In the genomic region with DNA sequence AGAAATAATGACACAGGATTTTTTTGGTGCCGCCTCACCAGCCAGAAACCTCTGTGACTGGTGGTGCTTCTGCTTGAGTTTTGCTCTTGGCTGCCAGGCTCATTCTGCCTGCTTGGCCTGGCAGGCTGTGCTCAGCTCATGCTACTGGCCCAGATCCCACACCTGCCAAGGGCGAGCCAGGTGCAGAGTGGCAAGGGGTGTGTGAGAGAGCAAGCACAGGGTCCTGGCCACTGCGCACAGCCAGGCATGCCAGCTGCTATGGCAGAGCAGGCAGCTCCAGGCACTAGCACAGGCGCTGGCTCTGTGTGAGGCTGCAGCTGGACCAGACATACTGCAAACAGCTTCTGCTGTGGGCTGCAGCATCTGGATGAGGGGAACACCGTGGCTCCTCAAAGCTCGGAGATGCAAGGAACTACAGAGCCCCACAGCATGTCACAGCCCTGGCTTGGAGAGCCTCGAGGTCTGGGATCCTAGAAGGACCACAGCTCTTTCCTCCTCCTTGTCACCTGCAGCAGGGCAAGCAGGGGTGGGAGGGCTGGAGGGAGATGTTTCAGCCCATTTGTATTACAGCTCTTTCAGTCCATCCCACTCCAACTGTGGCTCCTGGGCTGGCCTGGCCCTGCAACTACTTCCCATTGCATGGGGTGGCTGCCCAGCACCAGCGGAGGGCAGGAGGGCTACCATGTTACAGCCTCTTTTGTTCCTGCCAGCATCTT, we compare ENCODE assay signal across 18 cellular contexts.
A peak's percentile ranks its signal among the peaks of the same experiment; 100 is the strongest.
DNase-seq lines count a peak whose midpoint lies in the region; ATAC-seq and TF ChIP-seq lines count a peak whose summit lies in the region.
"Had no signal": no experiment of that assay in that cellular context is flagged by ENCODE, and none has a peak within 500 bp of the region (broad histone marks: within the 10 kb centered on the region; RNA-seq: fewer than 3 reads in every experiment).

No MANE protein-coding gene starts in this region.

- no peak for DNase-seq in stimulated activated naive CD8-positive, alpha-beta T cell treated with anti-CD3 and anti-CD28 coated beads, Interleukin-15, amount 100 ng/mL, for 72 hours
- no peak for DNase-seq in stimulated activated naive CD8-positive, alpha-beta T cell treated with anti-CD3 and anti-CD28 coated beads, Interleukin-15, Interleukin-2, amounts not matched to agents 100 U/mL and 50 U/mL, for 24 hours
- DNase-seq in SHP77 treated with DMSO at 0.1 percent for 48 hours (lab: John Stamatoyannopoulos, UW), result peak; percentile 64
- DNase-seq in mucosa of descending colon, result peak; percentile 21 to 59 (median 47)
- DNase-seq in H7, result no peak
- DNase-seq in ascending aorta (ENCODE audit: low spot score in 2 of 2), result no peak
- DNase-seq in activated T-helper 2 cell treated with anti-CD3 and anti-CD28 coated beads, Interferon-gamma antibody, Interleukin-2, Interleukin-4, amounts not matched to agents 10 μg/mL and 5 μg/mL and 100 μg/mL, durations not matched to agents 14 hours and 24 hours and 36 hours (ENCODE audit: low spot score), result no peak
- DNase-seq: ACHN; activated naive CD4-positive, alpha-beta T cell treated with anti-CD3 and anti-CD28 coated beads for 36 hours; CD8-positive, alpha-beta T cell; esophagus squamous epithelium; GOT3; islet precursor cell; NCI-H2227 treated with DMSO at 0.1 percent for 48 hours; stimulated activated CD4-positive, alpha-beta T cell treated with anti-CD3 and anti-CD28 coated beads, Interleukin-4, amount 100 ng/mL, for 4 hours had no signal

- peak; percentile 28 for ATAC-seq in stimulated activated naive CD8-positive, alpha-beta T cell treated with anti-CD3 and anti-CD28 coated beads, Interleukin-15, amount 100 ng/mL, for 72 hours
- ATAC-seq in stimulated activated naive CD8-positive, alpha-beta T cell treated with anti-CD3 and anti-CD28 coated beads, Interleukin-15, Interleukin-2, amounts not matched to agents 100 U/mL and 50 U/mL, for 24 hours, result no peak
- ATAC-seq in mucosa of descending colon, result peak; percentile 71
- no peak for ATAC-seq in HG03097 (IDR thresholded peaks at IDR 0.05; ENCODE audit: low FRiP score, unreplicated experiment)
- ATAC-seq: activated CD4-positive, CD25-positive, alpha-beta regulatory T cell treated with anti-CD3 and anti-CD28 coated beads, Interleukin-2, amount 50 U/mL, for 24 hours; CD8-positive, alpha-beta T cell had no signal

- no peak overlapping the region for H3K4me3 ChIP-seq in mucosa of descending colon
- H3K4me3 ChIP-seq in H7 (ENCODE audit: insufficient read depth, low read depth, low read length), result no peak overlapping the region
- H3K4me3 ChIP-seq in ascending aorta, result no peak overlapping the region
- H3K4me3 ChIP-seq: esophagus squamous epithelium had no signal

- H3K27me3 ChIP-seq in H7 (ENCODE audit: control insufficient read depth, insufficient read depth, low read length) (no peaks in the 10 kb centered on the region), ascending aorta (no peaks in the 10 kb centered on the region)
- H3K27me3 ChIP-seq: esophagus squamous epithelium, neutrophil had no signal

- no peaks in the 10 kb centered on the region for H3K4me1 Mint-ChIP-seq in stimulated activated naive CD8-positive, alpha-beta T cell treated with anti-CD3 and anti-CD28 coated beads, Interleukin-15, amount 100 ng/mL, for 72 hours
- H3K4me1 Mint-ChIP-seq in activated T-helper 2 cell treated with anti-CD3 and anti-CD28 coated beads, Interferon-gamma antibody, Interleukin-2, Interleukin-4, amounts not matched to agents 10 μg/mL and 5 μg/mL and 100 μg/mL, durations not matched to agents 14 hours and 24 hours and 36 hours (ENCODE audit: low read depth), result no peaks in the 10 kb centered on the region

- H3K27ac Mint-ChIP-seq in stimulated activated naive CD8-positive, alpha-beta T cell treated with anti-CD3 and anti-CD28 coated beads, Interleukin-15, amount 100 ng/mL, for 72 hours, result no peak overlapping the region
- no peak overlapping the region for H3K27ac Mint-ChIP-seq in activated T-helper 2 cell treated with anti-CD3 and anti-CD28 coated beads, Interferon-gamma antibody, Interleukin-2, Interleukin-4, amounts not matched to agents 10 μg/mL and 5 μg/mL and 100 μg/mL, durations not matched to agents 14 hours and 24 hours and 36 hours
- H3K27ac Mint-ChIP-seq: activated naive CD4-positive, alpha-beta T cell treated with anti-CD3 and anti-CD28 coated beads for 36 hours; CD8-positive, alpha-beta T cell had no signal

- H3K9me3 ChIP-seq in mucosa of descending colon (no peaks in the 10 kb centered on the region), ascending aorta (no peaks in the 10 kb centered on the region)
- H3K9me3 ChIP-seq: esophagus squamous epithelium, neutrophil had no signal

- no peak overlapping the region for H3K4me3 Mint-ChIP-seq in stimulated activated naive CD8-positive, alpha-beta T cell treated with anti-CD3 and anti-CD28 coated beads, Interleukin-15, amount 100 ng/mL, for 72 hours
- no peak overlapping the region for H3K4me3 Mint-ChIP-seq in activated T-helper 2 cell treated with anti-CD3 and anti-CD28 coated beads, Interferon-gamma antibody, Interleukin-2, Interleukin-4, amounts not matched to agents 10 μg/mL and 5 μg/mL and 100 μg/mL, durations not matched to agents 14 hours and 24 hours and 36 hours (ENCODE audit: low read depth)
- H3K4me3 Mint-ChIP-seq: activated naive CD4-positive, alpha-beta T cell treated with anti-CD3 and anti-CD28 coated beads for 36 hours; CD8-positive, alpha-beta T cell had no signal

- no peaks in the 10 kb centered on the region for H3K9me3 Mint-ChIP-seq in stimulated activated naive CD8-positive, alpha-beta T cell treated with anti-CD3 and anti-CD28 coated beads, Interleukin-15, amount 100 ng/mL, for 72 hours
- H3K9me3 Mint-ChIP-seq in activated T-helper 2 cell treated with anti-CD3 and anti-CD28 coated beads, Interferon-gamma antibody, Interleukin-2, Interleukin-4, amounts not matched to agents 10 μg/mL and 5 μg/mL and 100 μg/mL, durations not matched to agents 14 hours and 24 hours and 36 hours, result no peaks in the 10 kb centered on the region
- H3K9me3 Mint-ChIP-seq: activated naive CD4-positive, alpha-beta T cell treated with anti-CD3 and anti-CD28 coated beads for 36 hours; CD8-positive, alpha-beta T cell had no signal

- no peak overlapping the region for H3K27ac ChIP-seq in ascending aorta
- H3K27ac ChIP-seq: esophagus squamous epithelium, neutrophil had no signal

- H3K36me3 ChIP-seq in mucosa of descending colon (ENCODE audit: low read depth) (no peaks in the 10 kb centered on the region), H7 (replicated peaks; ENCODE audit: control insufficient read depth, insufficient read depth, low read length) (no peaks in the 10 kb centered on the region), ascending aorta (no peaks in the 10 kb centered on the region)
- H3K36me3 ChIP-seq: esophagus squamous epithelium, neutrophil had no signal

- no peak for TF ChIP-seq CTCF in mucosa of descending colon (IDR thresholded peaks at IDR 0.05)
- TF ChIP-seq CTCF in ascending aorta (IDR thresholded peaks at IDR 0.05), result no peak

- no peaks in the 10 kb centered on the region for H3K4me1 ChIP-seq in mucosa of descending colon (ENCODE audit: low read depth)
- no peaks in the 10 kb centered on the region for H3K4me1 ChIP-seq in ascending aorta

- no peaks in the 10 kb centered on the region for H3K36me3 Mint-ChIP-seq in activated T-helper 2 cell treated with anti-CD3 and anti-CD28 coated beads, Interferon-gamma antibody, Interleukin-2, Interleukin-4, amounts not matched to agents 10 μg/mL and 5 μg/mL and 100 μg/mL, durations not matched to agents 14 hours and 24 hours and 36 hours (ENCODE audit: low read depth)
- H3K36me3 Mint-ChIP-seq: CD8-positive, alpha-beta T cell had no signal

- no peaks in the 10 kb centered on the region for H3K27me3 Mint-ChIP-seq in stimulated activated naive CD8-positive, alpha-beta T cell treated with anti-CD3 and anti-CD28 coated beads, Interleukin-15, amount 100 ng/mL, for 72 hours
- H3K27me3 Mint-ChIP-seq in activated T-helper 2 cell treated with anti-CD3 and anti-CD28 coated beads, Interferon-gamma antibody, Interleukin-2, Interleukin-4, amounts not matched to agents 10 μg/mL and 5 μg/mL and 100 μg/mL, durations not matched to agents 14 hours and 24 hours and 36 hours (ENCODE audit: low read depth), result no peaks in the 10 kb centered on the region

- intact Hi-C loops in mucosa of descending colon (cut with DNase I, micrococcal nuclease) (no loop called here), ascending aorta (cut with DNase I) (no loop called here)
- intact Hi-C loops in activated T-helper 2 cell treated with anti-CD3 and anti-CD28 coated beads, Interferon-gamma antibody, Interleukin-2, Interleukin-4, amounts not matched to agents 10 μg/mL and 5 μg/mL and 100 μg/mL, durations not matched to agents 14 hours and 24 hours and 36 hours (cut with micrococcal nuclease), result no loop called here

Comparison
In these comparisons a context has a peak if more than half of its experiments do, and no peak if none do; other contexts are left out.
1. ATAC-seq: peak in stimulated activated naive CD8-positive, alpha-beta T cell treated with anti-CD3 and anti-CD28 coated beads, Interleukin-15, amount 100 ng/mL, for 72 hours (single experiment) and mucosa of descending colon (single experiment); none in stimulated activated naive CD8-positive, alpha-beta T cell treated with anti-CD3 and anti-CD28 coated beads, Interleukin-15, Interleukin-2, amounts not matched to agents 100 U/mL and 50 U/mL, for 24 hours (single experiment) and HG03097 (single experiment).
2. DNase-seq: peak in SHP77 treated with DMSO at 0.1 percent for 48 hours (single experiment) and mucosa of descending colon (3 of 3); none in stimulated activated naive CD8-positive, alpha-beta T cell treated with anti-CD3 and anti-CD28 coated beads, Interleukin-15, amount 100 ng/mL, for 72 hours (0 of 2), stimulated activated naive CD8-positive, alpha-beta T cell treated with anti-CD3 and anti-CD28 coated beads, Interleukin-15, Interleukin-2, amounts not matched to agents 100 U/mL and 50 U/mL, for 24 hours (single experiment), H7 (single experiment), ascending aorta (0 of 2) and activated T-helper 2 cell treated with anti-CD3 and anti-CD28 coated beads, Interferon-gamma antibody, Interleukin-2, Interleukin-4, amounts not matched to agents 10 μg/mL and 5 μg/mL and 100 μg/mL, durations not matched to agents 14 hours and 24 hours and 36 hours (single experiment).